In the genomic region with DNA sequence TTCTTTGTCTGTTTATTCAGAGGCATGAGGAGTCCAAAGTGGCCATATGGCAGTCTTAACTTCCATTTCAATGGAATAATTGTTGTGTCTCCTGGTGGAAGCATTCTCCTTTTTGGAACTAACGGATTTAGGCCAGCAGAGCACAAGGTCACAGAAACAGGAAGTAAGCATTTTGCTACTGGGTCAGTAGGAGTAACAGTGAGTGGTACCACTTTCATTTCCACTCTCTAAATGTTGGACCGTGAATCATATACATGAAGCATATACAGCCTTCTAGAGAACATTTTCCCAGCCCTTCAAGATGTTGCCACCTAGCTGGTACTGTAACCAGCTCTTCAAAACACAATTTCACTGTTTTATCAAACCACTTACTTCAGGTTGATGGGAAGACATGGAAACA, we compare ENCODE assay signal across 24 cellular contexts.
DNase-seq lines count a peak whose midpoint lies in the region; ATAC-seq, FAIRE-seq and TF ChIP-seq lines count a peak whose summit lies in the region.
"Had no signal": no experiment of that assay in that cellular context is flagged by ENCODE, and none has a peak within 500 bp of the region (broad histone marks: within the 10 kb centered on the region; RNA-seq: fewer than 3 reads in every experiment).

No MANE protein-coding gene starts in this region.

- no peak for TF ChIP-seq POLR2A in GM12891 (IDR thresholded peaks at IDR 0.05; ENCODE audit: low read depth, low read length)

- no peaks in the 10 kb centered on the region for H3K36me3 Mint-ChIP-seq in stimulated activated memory B cell treated with anti-CD40 and anti-IgM and Interleukin-4, amounts not matched to agents 10 μg/mL and 1 μg/mL and 100 μg/mL, for 72 hours

- no peaks in the 10 kb centered on the region for H3K27me3 Mint-ChIP-seq in stimulated activated memory B cell treated with anti-CD40 and anti-IgM and Interleukin-4, amounts not matched to agents 10 μg/mL and 1 μg/mL and 100 μg/mL, for 72 hours

- ATAC-seq in HG03432 (IDR thresholded peaks at IDR 0.05; ENCODE audit: unreplicated experiment) (peak; percentile 50), HG03571 (IDR thresholded peaks at IDR 0.05; ENCODE audit: unreplicated experiment) (no peak)
- no peak for ATAC-seq in stimulated activated memory B cell treated with anti-CD40 and anti-IgM and Interleukin-4, amounts not matched to agents 10 μg/mL and 1 μg/mL and 100 μg/mL, for 72 hours
- ATAC-seq: HepG2, PC-3, Right ventricle myocardium inferior, SK-N-SH treated with all-trans-retinoic acid at 6 μM for 48 hours had no signal

- no peak overlapping the region for H3K4me3 Mint-ChIP-seq in stimulated activated memory B cell treated with anti-CD40 and anti-IgM and Interleukin-4, amounts not matched to agents 10 μg/mL and 1 μg/mL and 100 μg/mL, for 72 hours
- H3K4me3 Mint-ChIP-seq: HFFc6 had no signal

- no peaks in the 10 kb centered on the region for H3K4me1 Mint-ChIP-seq in stimulated activated memory B cell treated with anti-CD40 and anti-IgM and Interleukin-4, amounts not matched to agents 10 μg/mL and 1 μg/mL and 100 μg/mL, for 72 hours

- H3K9me3 Mint-ChIP-seq in stimulated activated memory B cell treated with anti-CD40 and anti-IgM and Interleukin-4, amounts not matched to agents 10 μg/mL and 1 μg/mL and 100 μg/mL, for 72 hours: peaks cover 6% of the 10 kb centered on the region

- no peak for FAIRE-seq in GM12891 (lab: Jason Lieb, UNC)
- FAIRE-seq: HepG2 had no signal

- DNase-seq in DMS 273 (lab: John Stamatoyannopoulos, UW; ENCODE audit: unreplicated experiment): peak; percentile 62
- DNase-seq in MV-4-11 (lab: John Stamatoyannopoulos, UW): peak; percentile 86
- DNase-seq in OCI-M1 (lab: John Stamatoyannopoulos, UW): peak; percentile 41
- no peak for DNase-seq in retina
- DNase-seq in GM12891 (ENCODE audit: insufficient read length, low spot score): no peak
- DNase-seq: Calu3; GOT3; HFFc6; Karpas-422; NCI-H1048; NCI-H1417; NCI-H1694; NCI-H2081; NCI-H2227 treated with DMSO at 0.1 percent for 48 hours; NK-92 treated with Interleukin-12 subunit alpha and Interleukin-12 subunit beta, amount 100 ng/mL, for 24 hours; PC-3; SJCRH30; T-helper 2 cell had no signal

- H3K27ac Mint-ChIP-seq in stimulated activated memory B cell treated with anti-CD40 and anti-IgM and Interleukin-4, amounts not matched to agents 10 μg/mL and 1 μg/mL and 100 μg/mL, for 72 hours: no peak overlapping the region
- H3K27ac Mint-ChIP-seq: HFFc6 had no signal

TF ChIP-seq in GM12891, 5 proteins besides CTCF, POLR2A, EP300 and RAD21:
- TF ChIP-seq PAX5 (IDR thresholded peaks at IDR 0.05; ENCODE audit: insufficient read depth, low read length, severe bottlenecking) (no peak), POLR2AphosphoS5 (IDR thresholded peaks at IDR 0.05; ENCODE audit: low read depth, low read length) (no peak), POU2F2 (IDR thresholded peaks at IDR 0.05; ENCODE audit: low read depth, low read length) (no peak), TAF1 (IDR thresholded peaks at IDR 0.05; ENCODE audit: low read depth, low read length) (no peak), SPI1 (IDR thresholded peaks at IDR 0.05; ENCODE audit: low read depth, low read length) (no peak)
TF ChIP-seq in GM12891: peak in this region for 0.

Comparison
In these comparisons a context has a peak if more than half of its experiments do, and no peak if none do; other contexts are left out.
1. DNase-seq: peak in DMS 273 (single experiment), MV-4-11 (single experiment) and OCI-M1 (single experiment); none in retina (single experiment) and GM12891 (single experiment).